24 cellular contexts compared by ENCODE assay signal in the genomic region with DNA sequence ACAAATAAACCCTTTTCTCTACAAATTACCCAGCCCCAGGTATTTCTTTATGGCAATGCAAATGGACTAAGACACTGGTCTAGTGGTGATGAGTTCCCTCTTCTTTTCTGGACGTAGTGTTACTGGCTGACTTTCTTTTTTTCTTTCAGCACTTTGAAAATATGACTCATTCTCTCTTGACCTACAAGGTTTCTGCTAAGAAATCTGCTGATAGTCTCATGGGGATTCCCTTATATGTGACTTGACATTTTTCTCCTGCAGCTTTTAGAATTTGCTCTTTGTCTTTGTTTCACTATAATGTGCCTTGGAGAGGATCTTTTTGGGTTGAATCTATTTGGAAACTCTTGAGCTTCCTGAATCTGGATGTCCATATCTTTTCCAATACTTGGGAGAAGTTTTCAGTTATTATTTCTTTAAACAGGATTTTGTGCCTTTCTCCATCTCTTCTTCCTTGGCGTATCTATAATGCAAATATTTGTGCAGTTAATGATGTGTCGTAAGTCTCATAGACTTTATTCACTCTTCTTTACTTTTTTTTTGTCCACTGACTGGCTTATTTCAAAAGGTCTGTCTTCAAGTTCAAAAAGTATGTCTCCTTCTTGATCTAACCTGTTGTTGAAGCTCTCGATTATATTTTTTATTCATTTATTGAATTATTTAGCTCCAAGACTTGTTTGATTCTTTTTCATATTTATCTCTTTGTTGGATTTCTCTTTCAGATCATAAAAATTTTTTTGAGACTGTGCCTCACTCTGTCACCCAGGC.
A peak's percentile ranks its signal among the peaks of the same experiment; 100 is the strongest.
DNase-seq lines count a peak whose midpoint lies in the region; ATAC-seq and TF ChIP-seq lines count a peak whose summit lies in the region.
"Had no signal": no experiment of that assay in that cellular context is flagged by ENCODE, and none has a peak within 500 bp of the region (broad histone marks: within the 10 kb centered on the region; RNA-seq: fewer than 3 reads in every experiment).

No MANE protein-coding gene starts in this region.

- H3K9ac ChIP-seq in adipocyte (ENCODE audit: low read length), result no peak overlapping the region

- ATAC-seq in GM18517 (IDR thresholded peaks at IDR 0.05; ENCODE audit: unreplicated experiment) (no peak), GM18861 (IDR thresholded peaks at IDR 0.05; ENCODE audit: unreplicated experiment) (no peak)
- ATAC-seq: Right ventricle myocardium inferior had no signal

- peak; percentile 6 for DNase-seq in NCI-H748 (lab: John Stamatoyannopoulos, UW; ENCODE audit: unreplicated experiment)
- no peak for DNase-seq in NCI-H748 treated with DMSO at 0.1 percent for 48 hours (lab: John Stamatoyannopoulos, UW)
- no peak for DNase-seq in adipocyte (ENCODE audit: low read depth)
- DNase-seq in epithelial cell of esophagus (ENCODE audit: low read depth), result peak; percentile 14
- no peak for DNase-seq in stimulated activated CD4-positive, alpha-beta T cell treated with anti-CD3 and anti-CD28 coated beads, Interleukin-4, amount 100 ng/mL, for 1 hour
- no peak for DNase-seq in hepatic stellate cell (ENCODE audit: low spot score)
- DNase-seq: ACHN; DMS153; DND-41; GOT3; Karpas-422; NCI-H1092 treated with DMSO at 0.1 percent for 48 hours; NCI-H1436 treated with DMSO at 0.1 percent for 48 hours; NCI-H187 treated with DMSO at 0.1 percent for 48 hours; NCI-H2107; NCI-H524; NCI-H82; NK-92 treated with Interleukin-12 subunit alpha and Interleukin-12 subunit beta, amount 100 ng/mL, for 24 hours; PC-9 had no signal

- TF ChIP-seq CTCF in epithelial cell of esophagus (IDR thresholded peaks at IDR 0.05; ENCODE audit: insufficient read depth, low read depth, low read length, missing control alignments), result no peak

- H3K9me3 ChIP-seq in adipocyte (ENCODE audit: control insufficient read depth, low read length), result peaks cover 36% of the 10 kb centered on the region

- H3K4me3 ChIP-seq in adipocyte (ENCODE audit: low read length) (peak overlapping the region; percentile 20), epithelial cell of esophagus (ENCODE audit: low read length) (no peak overlapping the region)
- H3K4me3 ChIP-seq: HAP-1, PC-9, SJSA1 had no signal

- H3K27me3 ChIP-seq in adipocyte (replicated peaks; ENCODE audit: control insufficient read depth, insufficient read depth, low read length), result no peaks in the 10 kb centered on the region
- H3K27me3 ChIP-seq: SJSA1 had no signal

- H3K36me3 ChIP-seq in adipocyte (ENCODE audit: control insufficient read depth, insufficient read depth, low read length, severe bottlenecking), result no peaks in the 10 kb centered on the region
- H3K36me3 ChIP-seq: HAP-1, SJSA1 had no signal

- no peaks in the 10 kb centered on the region for H3K4me1 ChIP-seq in adipocyte (ENCODE audit: control insufficient read depth, insufficient read depth, low read length)
- H3K4me1 ChIP-seq: HAP-1, SJSA1 had no signal

Comparison
In these comparisons a context has a peak if more than half of its experiments do, and no peak if none do; other contexts are left out.
1. DNase-seq: peak in NCI-H748 (single experiment) and epithelial cell of esophagus (single experiment); none in NCI-H748 treated with DMSO at 0.1 percent for 48 hours (single experiment), adipocyte (single experiment), stimulated activated CD4-positive, alpha-beta T cell treated with anti-CD3 and anti-CD28 coated beads, Interleukin-4, amount 100 ng/mL, for 1 hour (single experiment) and hepatic stellate cell (single experiment).